ENCODE assay signal across 1 cellular context in genomic region chr11:68839054-68839865, GRCh38.
TF ChIP-seq lines count a peak whose summit lies in the region.

No MANE protein-coding gene starts in this region.

TF ChIP-seq in K562, 482 proteins besides CTCF, POLR2A, EP300 and RAD21 (continued from another document and continues in another):
- TF ChIP-seq CTBP1 (IDR thresholded peaks at IDR 0.05; ENCODE audit: borderline replicate concordance) (peak; percentile 79; the same call in 1 of the 2 replicates), E2F3 (CRISPR knock-in tag; IDR thresholded peaks at IDR 0.05) (no peak), FOXK2 (conservative IDR thresholded peaks at IDR 0.05 in 1 of 2, IDR thresholded peaks at IDR 0.05 in 1 of 2; ENCODE audit: low read depth in 2 of 2) (peak in 1 of 2 experiments; percentile 39; a peak in 1 of 4 replicates), CBX3 (IDR thresholded peaks at IDR 0.05; ENCODE audit: borderline replicate concordance in 1 of 2, low read length in 2 of 2) (peak in 1 of 2 experiments; percentile 16; a peak in 1 of 3 replicates), KAT7 (CRISPR knock-in tag; IDR thresholded peaks at IDR 0.05; ENCODE audit: borderline replicate concordance) (0 out of 2 replicates have a peak, but pooled peaks have one; percentile 24), ZNF12 (CRISPR knock-in tag; IDR thresholded peaks at IDR 0.05) (no peak), CBX2 (IDR thresholded peaks at IDR 0.05; ENCODE audit: insufficient read depth, low read length, poor library complexity, severe bottlenecking) (no peak), NFE2L1 (tag; IDR thresholded peaks at IDR 0.05; ENCODE audit: borderline replicate concordance, low read depth) (no peak), ZBED1 (IDR thresholded peaks at IDR 0.05) (no peak), ZNF146 (CRISPR knock-in tag; IDR thresholded peaks at IDR 0.05; ENCODE audit: unreplicated experiment) (no peak), HMGN3 (IDR thresholded peaks at IDR 0.05; ENCODE audit: borderline replicate concordance, extremely low read depth, insufficient read length, low read depth, low read length) (peak; percentile 97), PHF8 (IDR thresholded peaks at IDR 0.05; ENCODE audit: borderline replicate concordance, low read length) (peak; percentile 62; the same call in 1 of the 2 replicates), BCOR (IDR thresholded peaks at IDR 0.05) (peak; percentile 48), CBFB (CRISPR knock-in tag; IDR thresholded peaks at IDR 0.05) (peak; percentile 17; the same call in 1 of the 2 replicates), MAZ (CRISPR knock-in tag; conservative IDR thresholded peaks at IDR 0.05 in 1 of 2, IDR thresholded peaks at IDR 0.05 in 1 of 2) (peak; percentile 70 to 80), KLF16 (IDR thresholded peaks at IDR 0.05) (no peak), TCF3 (CRISPR knock-in tag; IDR thresholded peaks at IDR 0.05) (0 out of 2 replicates have a peak, but pooled peaks have one; percentile 13), L3MBTL2 (IDR thresholded peaks at IDR 0.05) (peak; percentile 71), ZNF583 (CRISPR knock-in tag; IDR thresholded peaks at IDR 0.05) (peak; percentile 52; the same call in 1 of the 2 replicates), CEBPB (tag; IDR thresholded peaks at IDR 0.05) (no peak), NR2C1 (IDR thresholded peaks at IDR 0.05) (peak; percentile 78), NR2C1 (tag; IDR thresholded peaks at IDR 0.05) (peak; percentile 83), ATF7 (IDR thresholded peaks at IDR 0.05) (peak; percentile 52; the same call in 1 of the 2 replicates), RB1 (IDR thresholded peaks at IDR 0.05; ENCODE audit: low read depth) (peak; percentile 54; the same call in 1 of the 2 replicates), CXXC5 (CRISPR knock-in tag; IDR thresholded peaks at IDR 0.05) (peak; percentile 80), XRCC3 (IDR thresholded peaks at IDR 0.05) (no peak), NFATC3 (IDR thresholded peaks at IDR 0.05) (no peak), ZNF316 (IDR thresholded peaks at IDR 0.05) (peak; percentile 69), RBM15 (IDR thresholded peaks at IDR 0.05; ENCODE audit: insufficient read depth, low read length) (no peak), ZNF57 (CRISPR knock-in tag; IDR thresholded peaks at IDR 0.05) (no peak), ESRRA (IDR thresholded peaks at IDR 0.05; ENCODE audit: borderline replicate concordance, low read depth) (no peak; the same call in 1 of the 2 replicates), NCOA6 (IDR thresholded peaks at IDR 0.05) (no peak), TCFL5 (CRISPR knock-in tag; conservative IDR thresholded peaks at IDR 0.05) (no peak), TCF15 (CRISPR knock-in tag; IDR thresholded peaks at IDR 0.05) (no peak), MXI1 (IDR thresholded peaks at IDR 0.05; ENCODE audit: low read depth, low read length) (no peak), SNRNP70 (optimal IDR thresholded peaks at IDR 0.05; ENCODE audit: low read depth, low read length) (no peak), POLR2AphosphoS5 (IDR thresholded peaks at IDR 0.05; ENCODE audit: control insufficient read depth, insufficient read depth, low read depth, low read length) (peak; percentile 35; the same call in 1 of the 2 replicates), MAFF (IDR thresholded peaks at IDR 0.05; ENCODE audit: low read length) (no peak; the same call in 1 of the 2 replicates), ARHGAP35 (IDR thresholded peaks at IDR 0.05; ENCODE audit: partially characterized antibody) (no peak), NBN (IDR thresholded peaks at IDR 0.05; ENCODE audit: low read depth) (no peak; the same call in none of the 2 replicates), MEF2A (IDR thresholded peaks at IDR 0.05; ENCODE audit: control insufficient read depth, low read depth, low read length) (no peak), SMAD4 (CRISPR knock-in tag; conservative IDR thresholded peaks at IDR 0.05) (peak; percentile 97), EP400 (IDR thresholded peaks at IDR 0.05) (peak; percentile 27; the same call in 1 of the 2 replicates)
- TF ChIP-seq, protein P1, sequence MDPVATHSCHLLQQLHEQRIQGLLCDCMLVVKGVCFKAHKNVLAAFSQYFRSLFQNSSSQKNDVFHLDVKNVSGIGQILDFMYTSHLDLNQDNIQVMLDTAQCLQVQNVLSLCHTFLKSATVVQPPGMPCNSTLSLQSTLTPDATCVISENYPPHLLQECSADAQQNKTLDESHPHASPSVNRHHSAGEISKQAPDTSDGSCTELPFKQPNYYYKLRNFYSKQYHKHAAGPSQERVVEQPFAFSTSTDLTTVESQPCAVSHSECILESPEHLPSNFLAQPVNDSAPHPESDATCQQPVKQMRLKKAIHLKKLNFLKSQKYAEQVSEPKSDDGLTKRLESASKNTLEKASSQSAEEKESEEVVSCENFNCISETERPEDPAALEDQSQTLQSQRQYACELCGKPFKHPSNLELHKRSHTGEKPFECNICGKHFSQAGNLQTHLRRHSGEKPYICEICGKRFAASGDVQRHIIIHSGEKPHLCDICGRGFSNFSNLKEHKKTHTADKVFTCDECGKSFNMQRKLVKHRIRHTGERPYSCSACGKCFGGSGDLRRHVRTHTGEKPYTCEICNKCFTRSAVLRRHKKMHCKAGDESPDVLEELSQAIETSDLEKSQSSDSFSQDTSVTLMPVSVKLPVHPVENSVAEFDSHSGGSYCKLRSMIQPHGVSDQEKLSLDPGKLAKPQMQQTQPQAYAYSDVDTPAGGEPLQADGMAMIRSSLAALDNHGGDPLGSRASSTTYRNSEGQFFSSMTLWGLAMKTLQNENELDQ (CRISPR knock-in tag; IDR thresholded peaks at IDR 0.05; ENCODE audit: borderline replicate concordance): no peak
- TF ChIP-seq, protein P2, sequence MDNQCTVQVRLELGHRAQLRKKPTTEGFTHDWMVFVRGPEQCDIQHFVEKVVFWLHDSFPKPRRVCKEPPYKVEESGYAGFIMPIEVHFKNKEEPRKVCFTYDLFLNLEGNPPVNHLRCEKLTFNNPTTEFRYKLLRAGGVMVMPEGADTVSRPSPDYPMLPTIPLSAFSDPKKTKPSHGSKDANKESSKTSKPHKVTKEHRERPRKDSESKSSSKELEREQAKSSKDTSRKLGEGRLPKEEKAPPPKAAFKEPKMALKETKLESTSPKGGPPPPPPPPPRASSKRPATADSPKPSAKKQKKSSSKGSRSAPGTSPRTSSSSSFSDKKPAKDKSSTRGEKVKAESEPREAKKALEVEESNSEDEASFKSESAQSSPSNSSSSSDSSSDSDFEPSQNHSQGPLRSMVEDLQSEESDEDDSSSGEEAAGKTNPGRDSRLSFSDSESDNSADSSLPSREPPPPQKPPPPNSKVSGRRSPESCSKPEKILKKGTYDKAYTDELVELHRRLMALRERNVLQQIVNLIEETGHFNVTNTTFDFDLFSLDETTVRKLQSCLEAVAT (IDR thresholded peaks at IDR 0.05): no peak
- TF ChIP-seq, protein P3, sequence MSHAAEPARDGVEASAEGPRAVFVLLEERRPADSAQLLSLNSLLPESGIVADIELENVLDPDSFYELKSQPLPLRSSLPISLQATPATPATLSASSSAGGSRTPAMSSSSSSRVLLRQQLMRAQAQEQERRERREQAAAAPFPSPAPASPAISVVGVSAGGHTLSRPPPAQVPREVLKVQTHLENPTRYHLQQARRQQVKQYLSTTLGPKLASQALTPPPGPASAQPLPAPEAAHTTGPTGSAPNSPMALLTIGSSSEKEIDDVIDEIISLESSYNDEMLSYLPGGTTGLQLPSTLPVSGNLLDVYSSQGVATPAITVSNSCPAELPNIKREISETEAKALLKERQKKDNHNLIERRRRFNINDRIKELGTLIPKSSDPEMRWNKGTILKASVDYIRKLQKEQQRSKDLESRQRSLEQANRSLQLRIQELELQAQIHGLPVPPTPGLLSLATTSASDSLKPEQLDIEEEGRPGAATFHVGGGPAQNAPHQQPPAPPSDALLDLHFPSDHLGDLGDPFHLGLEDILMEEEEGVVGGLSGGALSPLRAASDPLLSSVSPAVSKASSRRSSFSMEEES (CRISPR knock-in tag; IDR thresholded peaks at IDR 0.05): peak; percentile 99
- TF ChIP-seq, protein P4, sequence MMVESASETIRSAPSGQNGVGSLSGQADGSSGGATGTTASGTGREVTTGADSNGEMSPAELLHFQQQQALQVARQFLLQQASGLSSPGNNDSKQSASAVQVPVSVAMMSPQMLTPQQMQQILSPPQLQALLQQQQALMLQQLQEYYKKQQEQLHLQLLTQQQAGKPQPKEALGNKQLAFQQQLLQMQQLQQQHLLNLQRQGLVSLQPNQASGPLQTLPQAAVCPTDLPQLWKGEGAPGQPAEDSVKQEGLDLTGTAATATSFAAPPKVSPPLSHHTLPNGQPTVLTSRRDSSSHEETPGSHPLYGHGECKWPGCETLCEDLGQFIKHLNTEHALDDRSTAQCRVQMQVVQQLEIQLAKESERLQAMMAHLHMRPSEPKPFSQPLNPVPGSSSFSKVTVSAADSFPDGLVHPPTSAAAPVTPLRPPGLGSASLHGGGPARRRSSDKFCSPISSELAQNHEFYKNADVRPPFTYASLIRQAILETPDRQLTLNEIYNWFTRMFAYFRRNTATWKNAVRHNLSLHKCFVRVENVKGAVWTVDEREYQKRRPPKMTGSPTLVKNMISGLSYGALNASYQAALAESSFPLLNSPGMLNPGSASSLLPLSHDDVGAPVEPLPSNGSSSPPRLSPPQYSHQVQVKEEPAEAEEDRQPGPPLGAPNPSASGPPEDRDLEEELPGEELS (CRISPR knock-in tag; IDR thresholded peaks at IDR 0.05; ENCODE audit: borderline replicate concordance): no peak
- TF ChIP-seq, protein P5, sequence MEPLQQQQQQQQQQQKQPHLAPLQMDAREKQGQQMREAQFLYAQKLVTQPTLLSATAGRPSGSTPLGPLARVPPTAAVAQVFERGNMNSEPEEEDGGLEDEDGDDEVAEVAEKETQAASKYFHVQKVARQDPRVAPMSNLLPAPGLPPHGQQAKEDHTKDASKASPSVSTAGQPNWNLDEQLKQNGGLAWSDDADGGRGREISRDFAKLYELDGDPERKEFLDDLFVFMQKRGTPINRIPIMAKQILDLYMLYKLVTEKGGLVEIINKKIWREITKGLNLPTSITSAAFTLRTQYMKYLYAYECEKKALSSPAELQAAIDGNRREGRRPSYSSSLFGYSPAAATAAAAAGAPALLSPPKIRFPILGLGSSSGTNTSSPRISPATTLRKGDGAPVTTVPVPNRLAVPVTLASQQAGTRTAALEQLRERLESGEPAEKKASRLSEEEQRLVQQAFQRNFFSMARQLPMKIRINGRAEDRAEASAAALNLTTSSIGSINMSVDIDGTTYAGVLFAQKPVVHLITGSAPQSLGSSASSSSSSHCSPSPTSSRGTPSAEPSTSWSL (CRISPR knock-in tag; IDR thresholded peaks at IDR 0.05; ENCODE audit: borderline replicate concordance): no peak
- TF ChIP-seq, protein P6, sequence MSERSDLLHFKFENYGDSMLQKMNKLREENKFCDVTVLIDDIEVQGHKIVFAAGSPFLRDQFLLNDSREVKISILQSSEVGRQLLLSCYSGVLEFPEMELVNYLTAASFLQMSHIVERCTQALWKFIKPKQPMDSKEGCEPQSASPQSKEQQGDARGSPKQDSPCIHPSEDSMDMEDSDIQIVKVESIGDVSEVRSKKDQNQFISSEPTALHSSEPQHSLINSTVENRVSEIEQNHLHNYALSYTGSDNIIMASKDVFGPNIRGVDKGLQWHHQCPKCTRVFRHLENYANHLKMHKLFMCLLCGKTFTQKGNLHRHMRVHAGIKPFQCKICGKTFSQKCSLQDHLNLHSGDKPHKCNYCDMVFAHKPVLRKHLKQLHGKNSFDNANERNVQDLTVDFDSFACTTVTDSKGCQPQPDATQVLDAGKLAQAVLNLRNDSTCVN (CRISPR knock-in tag; IDR thresholded peaks at IDR 0.05): no peak
